In genomic region chr10:14153570-14154055, GRCh38 we compare ENCODE assay signal across 15 cellular contexts.
DNase-seq lines count a peak whose midpoint lies in the region; ATAC-seq and TF ChIP-seq lines count a peak whose summit lies in the region.
"Had no signal": no experiment of that assay in that cellular context is flagged by ENCODE, and none has a peak within 500 bp of the region (broad histone marks: within the 10 kb centered on the region; RNA-seq: fewer than 3 reads in every experiment).

No MANE protein-coding gene starts in this region.

- POLR2A ChIA-PET in HEK293 (lab: Yijun Ruan, JAX), result no interaction called here
- POLR2A ChIA-PET in WTC11 (lab: Charles Lee), result interaction anchor here (0.5 kb wide), 1 partner anchor 65 kb away, joined by 3 read pairs; no protein-coding TSS in a partner anchor

- peak overlapping the region; percentile 60 for H3K4me2 ChIP-seq in skeletal muscle satellite cell (ENCODE audit: low read length)

- H3K36me3 Mint-ChIP-seq in WTC11, result no peaks in the 10 kb centered on the region
- H3K36me3 Mint-ChIP-seq: activated naive CD8-positive, alpha-beta T cell treated with anti-CD3 and anti-CD28 coated beads for 36 hours; CD8-positive, alpha-beta memory T cell had no signal

- H3K4me1 Mint-ChIP-seq in WTC11, result peaks cover 7% of the 10 kb centered on the region; the same call in 1 of the 2 replicates
- H3K4me1 Mint-ChIP-seq: activated naive CD8-positive, alpha-beta T cell treated with anti-CD3 and anti-CD28 coated beads for 36 hours; CD8-positive, alpha-beta memory T cell had no signal

- no peaks in the 10 kb centered on the region for H3K4me1 ChIP-seq in HEK293 (ENCODE audit: control insufficient read depth, insufficient read depth, low read length)
- no peaks in the 10 kb centered on the region for H3K4me1 ChIP-seq in skeletal muscle satellite cell (ENCODE audit: control insufficient read depth, insufficient read depth, low read length)
- H3K4me1 ChIP-seq: Peyer's patch, transverse colon had no signal

- H3K36me3 ChIP-seq in HEK293 (ENCODE audit: control insufficient read depth in 2 of 2, insufficient read depth in 1 of 2, low read length in 2 of 2), result no peaks in the 10 kb centered on the region
- H3K36me3 ChIP-seq in skeletal muscle satellite cell (ENCODE audit: insufficient read depth, low read length), result no peaks in the 10 kb centered on the region
- H3K36me3 ChIP-seq: neutrophil, Peyer's patch, transverse colon had no signal

- ATAC-seq in WTC11 (peak; percentile 90), left cardiac atrium (peak in 1 of 2 donors; percentile 31)

- no peak overlapping the region for H3K9ac ChIP-seq in skeletal muscle satellite cell (ENCODE audit: low read depth, low read length)

- H3K27ac ChIP-seq in HEK293 (ENCODE audit: extremely low read depth, low read depth, low read length), result no peak overlapping the region
- H3K27ac ChIP-seq in substantia nigra (ENCODE audit: low read depth, low read length, poor library complexity, severe bottlenecking), result no peak overlapping the region
- H3K27ac ChIP-seq: neutrophil, Peyer's patch, transverse colon had no signal

- no peak overlapping the region for H3K27ac Mint-ChIP-seq in WTC11
- H3K27ac Mint-ChIP-seq: activated naive CD8-positive, alpha-beta T cell treated with anti-CD3 and anti-CD28 coated beads for 36 hours had no signal

- H3K9me3 ChIP-seq in HEK293 (ENCODE audit: control insufficient read depth, insufficient read depth, low read depth, low read length) (no peaks in the 10 kb centered on the region), skeletal muscle satellite cell (replicated peaks; ENCODE audit: low read length) (no peaks in the 10 kb centered on the region)
- H3K9me3 ChIP-seq: neutrophil, Peyer's patch, transverse colon had no signal

- no peaks in the 10 kb centered on the region; the same call in 1 of the 2 replicates for H3K9me3 Mint-ChIP-seq in WTC11
- H3K9me3 Mint-ChIP-seq: activated naive CD8-positive, alpha-beta T cell treated with anti-CD3 and anti-CD28 coated beads for 36 hours had no signal

- no peak overlapping the region for H3K4me3 Mint-ChIP-seq in WTC11
- H3K4me3 Mint-ChIP-seq: activated naive CD8-positive, alpha-beta T cell treated with anti-CD3 and anti-CD28 coated beads for 36 hours; CD8-positive, alpha-beta memory T cell had no signal

- DNase-seq in WTC11 (ENCODE audit: low spot score) (peak; percentile 25), left cardiac atrium (peak; percentile 26), SIG-M5 treated with dmso at 0.1 percent for 504 hours (lab: John Stamatoyannopoulos, UW; ENCODE audit: unreplicated experiment) (no peak), substantia nigra (lab: John Stamatoyannopoulos, UW) (no peak), islet precursor cell (no peak), activated gamma-delta T cell (lab: John Stamatoyannopoulos, UW) (no peak)
- DNase-seq: activated naive CD8-positive, alpha-beta T cell treated with anti-CD3 and anti-CD28 coated beads for 36 hours; CD8-positive, alpha-beta memory T cell; Karpas-422; Peyer's patch; T-helper 9 cell; transverse colon had no signal

- H3K27me3 ChIP-seq in skeletal muscle satellite cell (ENCODE audit: control insufficient read depth, insufficient read depth, low read length), result peaks cover 46% of the 10 kb centered on the region
- H3K27me3 ChIP-seq: neutrophil, Peyer's patch, transverse colon had no signal

- CTCF ChIA-PET in HEK293 (lab: Yijun Ruan, JAX), result interaction anchor here (0.7 kb wide), 1 partner anchor 230 kb away, joined by 3 read pairs; no protein-coding TSS in a partner anchor
- CTCF ChIA-PET in WTC11 (lab: Charles Lee), result no interaction called here

- H3K4me3 ChIP-seq in HEK293 (ENCODE audit: low read depth, low read length) (no peak overlapping the region), skeletal muscle satellite cell (ENCODE audit: low read length) (peak overlapping the region; percentile 35)
- H3K4me3 ChIP-seq: Peyer's patch, transverse colon had no signal

- TF ChIP-seq CTCF in HEK293 (tag by site-specific recombination; IDR thresholded peaks at IDR 0.05) (no peak), WTC11 (IDR thresholded peaks at IDR 0.05) (no peak)

- intact Hi-C loops in left cardiac atrium (cut with DNase I), result no loop called here

- no peaks in the 10 kb centered on the region for H3K27me3 Mint-ChIP-seq in WTC11 (ENCODE audit: low read depth)

TF ChIP-seq in HEK293, 187 proteins besides CTCF, POLR2A, EP300 and RAD21:
- peak; percentile 53; the same call in 1 of the 2 replicates for TF ChIP-seq ZBTB17 (tag by site-specific recombination; IDR thresholded peaks at IDR 0.05)
- no peak for TF ChIP-seq ZNF404 (tag by site-specific recombination; IDR thresholded peaks at IDR 0.05)

TF ChIP-seq in WTC11, 78 proteins besides CTCF, POLR2A, EP300 and RAD21:
- no peak for TF ChIP-seq SOX15 (CRISPR knock-in tag; IDR thresholded peaks at IDR 0.05)

Comparison
In these comparisons a context has a peak if more than half of its experiments do, and no peak if none do; other contexts are left out.
1. DNase-seq: peak in WTC11 (single experiment) and left cardiac atrium (single experiment); none in SIG-M5 treated with dmso at 0.1 percent for 504 hours (single experiment), substantia nigra (0 of 49), islet precursor cell (single experiment) and activated gamma-delta T cell (single experiment).